ENCODE assay signal across 7 cellular contexts in genomic region chr13:26948353-26948752, GRCh38.
"Had no signal": no experiment of that assay in that cellular context is flagged by ENCODE, and none has a peak within 500 bp of the region (broad histone marks: within the 10 kb centered on the region; RNA-seq: fewer than 3 reads in every experiment).

No MANE protein-coding gene starts in this region.

- ATAC-seq: GM23338, HCT116, HepG2, K562 had no signal

- DNase-seq: H9, HFFc6 had no signal

- H3K27ac ChIP-seq: HL-60 had no signal

- H3K4me2 ChIP-seq: GM23338 had no signal

- H2AFZ ChIP-seq: GM23338 had no signal

- H3K4me3 ChIP-seq: GM23338, K562 had no signal
